Comparison of ENCODE assay signal across 8 cellular contexts in the genomic region with DNA sequence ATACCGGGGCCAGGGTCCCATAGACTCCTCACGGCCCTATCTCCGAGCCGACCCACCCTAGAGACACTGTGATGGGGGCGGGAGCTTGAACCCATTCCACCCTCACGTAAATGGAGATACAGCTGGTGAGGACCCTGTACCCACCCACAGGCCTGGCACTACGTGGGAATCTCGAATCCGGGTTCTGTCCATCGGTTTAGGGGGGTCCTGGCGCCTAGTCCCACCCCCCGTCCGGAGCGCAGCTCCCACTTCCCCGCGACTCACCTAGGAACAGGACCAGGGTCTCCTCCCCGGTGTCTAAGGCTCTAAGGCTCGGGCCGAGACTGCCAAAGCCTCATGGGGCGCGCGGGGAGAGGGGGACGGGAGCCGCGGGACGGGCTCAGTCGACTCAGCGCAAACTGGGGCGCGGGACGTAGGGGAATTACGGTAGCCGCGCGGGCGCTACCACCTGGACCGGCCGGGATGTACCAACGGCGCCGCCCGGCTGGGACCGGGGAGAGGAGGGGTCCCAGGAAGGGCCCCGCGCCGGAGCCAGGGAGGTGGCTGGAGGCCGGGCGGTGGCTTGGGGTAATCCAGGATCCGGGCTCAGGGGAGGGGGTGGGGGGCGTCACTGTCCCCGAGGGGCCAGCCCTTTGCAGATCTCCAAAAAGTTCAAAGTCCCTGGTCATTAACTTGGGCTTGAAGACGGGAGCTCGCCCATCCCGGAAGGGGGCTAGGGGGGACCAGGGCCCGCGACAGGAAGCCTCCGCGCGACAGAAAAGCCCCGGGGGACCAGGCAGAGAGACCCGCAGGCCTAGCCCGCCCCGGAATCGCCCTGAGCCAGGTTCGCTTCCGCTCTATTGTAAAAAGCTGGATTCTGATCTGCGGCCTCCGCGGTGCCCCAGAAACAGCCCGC. TPM values are rescaled to one million over a fixed set of nuclear protein-coding genes. Genes with fewer than 3 reads are reported as not detected.
DNase-seq lines count a peak whose midpoint lies in the region; ATAC-seq and TF ChIP-seq lines count a peak whose summit lies in the region.

No MANE protein-coding gene starts in this region.

- POLR2A ChIA-PET in activated CD4-positive, alpha-beta memory T cell treated with anti-CD3 and anti-CD28 coated beads for 36 hours (lab: Charles Lee): interaction anchor here (0.6 to 1.6 kb wide), 5 partner anchors 30 to 113 kb away, joined by 3 to 6 read pairs (median 3); no protein-coding TSS in a partner anchor

- 1% methylated on average over 41 to 70 of the region's 70 CpGs for WGBS in endodermal cell (ENCODE audit: insufficient coverage in 1 of 2, insufficient read length in 1 of 2), 2 experiments

- H3K36me3 ChIP-seq in endodermal cell (ENCODE audit: control insufficient read depth, insufficient read depth, low read length): no peaks in the 10 kb centered on the region

- H3K9me3 ChIP-seq in endodermal cell (ENCODE audit: control insufficient read depth, low read length): no peaks in the 10 kb centered on the region
- no peaks in the 10 kb centered on the region for H3K9me3 ChIP-seq in mononuclear cell (ENCODE audit: low read depth, low read length)

- H3K4me1 ChIP-seq in endodermal cell (ENCODE audit: control insufficient read depth, insufficient read depth, low read length): no peaks in the 10 kb centered on the region
- H3K4me1 ChIP-seq in mononuclear cell (ENCODE audit: insufficient read depth, low read length): peaks cover 10% of the 10 kb centered on the region

- H3K9me3 Mint-ChIP-seq in activated CD4-positive, alpha-beta memory T cell treated with anti-CD3 and anti-CD28 coated beads for 36 hours: no peaks in the 10 kb centered on the region
- no peaks in the 10 kb centered on the region for H3K9me3 Mint-ChIP-seq in endodermal cell

- H3K9ac ChIP-seq in endodermal cell (ENCODE audit: extremely low read depth, low read length, poor library complexity, severe bottlenecking): peak overlapping the region; percentile 51

- no peaks in the 10 kb centered on the region for H3K36me3 Mint-ChIP-seq in activated CD4-positive, alpha-beta memory T cell treated with anti-CD3 and anti-CD28 coated beads for 36 hours
- H3K36me3 Mint-ChIP-seq in endodermal cell (ENCODE audit: low read depth): no peaks in the 10 kb centered on the region

- CTCF ChIA-PET in activated CD4-positive, alpha-beta memory T cell treated with anti-CD3 and anti-CD28 coated beads for 36 hours (lab: Charles Lee): interaction anchor here (0.6 to 3.3 kb wide), 28 partner anchors 8 to 255 kb away, joined by 3 to 13 read pairs (median 4); a partner anchor contains a TSS

- H3K4me3 ChIP-seq in endodermal cell (ENCODE audit: low read length): peak overlapping the region; percentile 86
- H3K4me3 ChIP-seq in mononuclear cell (ENCODE audit: low read length): peak overlapping the region; percentile 30

- TF ChIP-seq CTCF in endodermal cell (conservative IDR thresholded peaks at IDR 0.05): peak; percentile 43

- peak; percentile 40 for DNase-seq in COLO829 (ENCODE audit: low spot score)
- DNase-seq in NCI-H1048 (lab: John Stamatoyannopoulos, UW): peak; percentile 65
- DNase-seq in activated CD4-positive, alpha-beta memory T cell treated with anti-CD3 and anti-CD28 coated beads for 36 hours: peak; percentile 78
- DNase-seq in endodermal cell: peak; percentile 96
- DNase-seq in stimulated activated naive CD4-positive, alpha-beta T cell treated with Interleukin-2 at 50 U/mL for 16 hours (lab: John Stamatoyannopoulos, UW): peak; percentile 48
- no peak for DNase-seq in NOMO-1 treated with dmso at 0.1 percent for 144 hours (lab: John Stamatoyannopoulos, UW; ENCODE audit: unreplicated experiment)

- no peak overlapping the region for H3K27ac ChIP-seq in endodermal cell (ENCODE audit: low read depth, low read length)

- peak overlapping the region; percentile 76 for H3K27ac Mint-ChIP-seq in activated CD4-positive, alpha-beta memory T cell treated with anti-CD3 and anti-CD28 coated beads for 36 hours
- H3K27ac Mint-ChIP-seq in endodermal cell: no peak overlapping the region

- H3K4me3 Mint-ChIP-seq in activated CD4-positive, alpha-beta memory T cell treated with anti-CD3 and anti-CD28 coated beads for 36 hours: peak overlapping the region; percentile 74
- H3K4me3 Mint-ChIP-seq in endodermal cell: peak overlapping the region; percentile 64

- peaks cover 21% of the 10 kb centered on the region for H3K4me1 Mint-ChIP-seq in activated CD4-positive, alpha-beta memory T cell treated with anti-CD3 and anti-CD28 coated beads for 36 hours (ENCODE audit: low read depth)
- H3K4me1 Mint-ChIP-seq in endodermal cell: peaks cover 14% of the 10 kb centered on the region

- peaks cover 7% of the 10 kb centered on the region for H3K27me3 Mint-ChIP-seq in activated CD4-positive, alpha-beta memory T cell treated with anti-CD3 and anti-CD28 coated beads for 36 hours
- H3K27me3 Mint-ChIP-seq in endodermal cell (ENCODE audit: insufficient read depth): peaks cover 9% of the 10 kb centered on the region

- ATAC-seq in GM21381 (IDR thresholded peaks at IDR 0.05; ENCODE audit: unreplicated experiment): peak; percentile 57

- no peaks in the 10 kb centered on the region for H3K27me3 ChIP-seq in endodermal cell (ENCODE audit: control insufficient read depth, insufficient read depth, low read length, poor library complexity, severe bottlenecking)
- peaks cover 8% of the 10 kb centered on the region for H3K27me3 ChIP-seq in mononuclear cell (ENCODE audit: insufficient read depth, low read length)

- intact Hi-C loops in activated CD4-positive, alpha-beta memory T cell treated with anti-CD3 and anti-CD28 coated beads for 36 hours (cut with micrococcal nuclease): loop anchor here (1.0 to 5.0 kb wide), 3 partner anchors 26 to 137 kb away; a partner anchor contains a TSS

RNA-seq across cellular contexts. Expression of a gene that starts 1.0 kb away (rescaled TPM):
- total RNA-seq in activated CD4-positive, alpha-beta memory T cell treated with anti-CD3 and anti-CD28 coated beads for 36 hours: 1 to 10 TPM; 2.1 to 2.2 TPM
- 10 to 100 TPM; 32.6 to 38.8 TPM for total RNA-seq in endodermal cell
- 34.4 TPM for polyA plus RNA-seq in endodermal cell (2013, experiment 1 of 2)
- 29.5 TPM for polyA plus RNA-seq in endodermal cell (2013, experiment 2 of 2)
- total RNA-seq in mononuclear cell: 2.1 TPM

RNA-seq across cellular contexts. Expression of a gene that starts 24.5 kb away (rescaled TPM):
- total RNA-seq in activated CD4-positive, alpha-beta memory T cell treated with anti-CD3 and anti-CD28 coated beads for 36 hours: 10 to 100 TPM; 90.0 to 97.4 TPM
- total RNA-seq in endodermal cell: 10 to 100 TPM; 25.9 to 26.9 TPM
- polyA plus RNA-seq in endodermal cell (2013, experiment 1 of 2): 39.9 TPM
- 30.2 TPM for polyA plus RNA-seq in endodermal cell (2013, experiment 2 of 2)
- total RNA-seq in mononuclear cell: 60.7 TPM

Comparison
In these comparisons a context has a peak if more than half of its experiments do, and no peak if none do; other contexts are left out.
1. RNA of a gene that starts 1.0 kb away (total RNA-seq): 32.6 to 38.8 TPM in endodermal cell; 2.1 to 2.2 TPM in activated CD4-positive, alpha-beta memory T cell treated with anti-CD3 and anti-CD28 coated beads for 36 hours and 2.1 TPM in mononuclear cell (single experiment); every median in the first group is over 10 times any median in the second.